In the genomic region with DNA sequence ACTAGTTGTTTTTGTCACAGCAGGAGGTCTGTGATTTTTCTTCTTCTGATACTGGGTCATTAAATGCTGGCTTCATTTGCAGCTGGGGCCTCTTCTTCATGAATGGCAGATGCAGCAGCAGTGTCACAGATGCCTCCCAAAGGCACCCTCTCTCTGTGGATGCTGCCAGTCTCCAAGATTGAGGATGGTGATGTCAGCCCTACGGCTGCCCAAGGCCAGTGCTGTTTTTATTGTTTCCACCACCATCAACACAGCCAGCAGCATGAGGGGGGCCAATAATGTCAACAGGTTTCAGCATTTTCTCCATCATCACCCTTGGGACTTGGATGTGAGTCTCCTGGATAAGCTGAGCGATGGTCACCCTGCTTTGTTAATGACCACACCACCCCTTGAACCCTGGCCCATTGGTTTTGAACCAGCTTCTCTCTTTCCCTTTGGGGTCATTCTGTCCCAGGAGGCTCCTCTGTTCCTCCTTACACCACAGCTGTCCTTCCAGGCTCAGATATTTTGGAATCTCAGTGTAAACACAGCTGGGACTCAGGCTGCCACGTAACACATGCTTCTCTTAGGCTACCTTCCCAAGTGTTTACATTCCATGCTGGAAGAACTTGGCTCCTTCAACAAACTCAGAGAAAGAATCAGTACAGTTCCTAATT, we compare ENCODE assay signal across 21 cellular contexts.
DNase-seq lines count a peak whose midpoint lies in the region; ATAC-seq and TF ChIP-seq lines count a peak whose summit lies in the region.
"Had no signal": no experiment of that assay in that cellular context is flagged by ENCODE, and none has a peak within 500 bp of the region (broad histone marks: within the 10 kb centered on the region; RNA-seq: fewer than 3 reads in every experiment).

No MANE protein-coding gene starts in this region.

- no peaks in the 10 kb centered on the region for H3K36me3 ChIP-seq in heart left ventricle
- no peaks in the 10 kb centered on the region for H3K36me3 ChIP-seq in fibroblast of lung (ENCODE audit: control insufficient read depth, insufficient read depth, low read length)
- H3K36me3 ChIP-seq in vagina: no peaks in the 10 kb centered on the region
- H3K36me3 ChIP-seq: spleen had no signal

- H4K20me1 ChIP-seq in fibroblast of lung (ENCODE audit: control insufficient read depth, extremely low read depth, insufficient read depth, low read length): no peaks in the 10 kb centered on the region

- H3K4me1 ChIP-seq in heart left ventricle (peaks cover 0 to 21% (median 4%) of the 10 kb centered on the region in 12 donors), fibroblast of lung (ENCODE audit: control insufficient read depth, extremely low read depth, insufficient read depth, low read length) (peaks cover 17% of the 10 kb centered on the region), vagina (peaks cover 12% of the 10 kb centered on the region)
- H3K4me1 ChIP-seq: parathyroid adenoma had no signal

- H3K27me3 ChIP-seq in heart left ventricle: no peaks in the 10 kb centered on the region
- no peaks in the 10 kb centered on the region for H3K27me3 ChIP-seq in fibroblast of lung (ENCODE audit: control insufficient read depth, insufficient read depth, low read length)
- H3K27me3 ChIP-seq in vagina: no peaks in the 10 kb centered on the region
- H3K27me3 ChIP-seq: spleen had no signal

- H3K4me2 ChIP-seq in fibroblast of lung (ENCODE audit: extremely low read depth, insufficient read depth, low read length): peak overlapping the region; percentile 75
- H3K4me2 ChIP-seq: KMS-11 had no signal

- DNase-seq in heart left ventricle (peak in 2 of 5 donors; percentile 28 to 36), cardiac septum (ENCODE audit: low spot score) (no peak), fibroblast of lung (ENCODE audit: low read depth in 2 of 2) (peak; percentile 48 to 84), midbrain (lab: John Stamatoyannopoulos, UW) (peak; percentile 47), vagina (ENCODE audit: extremely low spot score in 2 of 2) (no peak), NCI-H187 treated with DMSO at 0.1 percent for 48 hours (lab: John Stamatoyannopoulos, UW) (no peak)
- DNase-seq: activated B cell treated with CpG ODN at 0.5 μM for 24 hours; activated effector memory CD4-positive, alpha-beta T cell treated with Interleukin-2 at 50 U/mL for 16 hours; aorta; CD4-positive, CD25-positive, alpha-beta regulatory T cell; DMS79 treated with DMSO at 0.1 percent for 48 hours; erythroblast; NCI-H345; NK-92 treated with Interleukin-12 subunit alpha and Interleukin-12 subunit beta, amount 100 ng/mL, for 24 hours; spleen; stimulated activated naive B cell treated with anti-CD40 and anti-IgM and Interleukin-4, amounts not matched to agents 10 μg/mL and 1 μg/mL and 100 μg/mL, for 72 hours had no signal

- no peaks in the 10 kb centered on the region for H3K9me3 ChIP-seq in heart left ventricle
- H3K9me3 ChIP-seq in fibroblast of lung (ENCODE audit: control insufficient read depth, insufficient read depth, low read depth, low read length): no peaks in the 10 kb centered on the region
- H3K9me3 ChIP-seq in vagina: no peaks in the 10 kb centered on the region
- H3K9me3 ChIP-seq: spleen had no signal

- no peaks in the 10 kb centered on the region for H3K79me2 ChIP-seq in fibroblast of lung (ENCODE audit: control insufficient read depth, insufficient read depth, low read length)
- H3K79me2 ChIP-seq: parathyroid adenoma had no signal

- intact Hi-C loops in heart left ventricle (cut with DNase I) (loop anchor here in 7 of 10 donors (5.0 to 10.0 kb wide), 5 partner anchors 250 to 483 kb away; no protein-coding TSS in a partner anchor), cardiac septum (cut with DNase I) (loop anchor here (5.0 kb wide), 1 partner anchor 483 kb away; no protein-coding TSS in a partner anchor), vagina (cut with DNase I) (no loop called here)

- H3K27ac ChIP-seq in heart left ventricle (peak overlapping the region in 4 of 12 donors; percentile 28 to 59 (median 38)), fibroblast of lung (ENCODE audit: insufficient read depth, low read length) (no peak overlapping the region), vagina (peak overlapping the region; percentile 74)
- H3K27ac ChIP-seq: HL-60, KMS-11, parathyroid adenoma had no signal

- ATAC-seq in heart left ventricle (peak in 3 of 4 donors; percentile 48 to 60 (median 58)), HG03521 (IDR thresholded peaks at IDR 0.05; ENCODE audit: unreplicated experiment) (no peak), GM18870 (IDR thresholded peaks at IDR 0.05; ENCODE audit: unreplicated experiment) (no peak)
- ATAC-seq: stimulated activated naive B cell treated with anti-CD40 and anti-IgM and Interleukin-4, amounts not matched to agents 10 μg/mL and 1 μg/mL and 100 μg/mL, for 72 hours had no signal

- H2AFZ ChIP-seq in fibroblast of lung (ENCODE audit: low read length): no peak overlapping the region
- H2AFZ ChIP-seq: parathyroid adenoma had no signal

- no peak overlapping the region for H3K4me3 ChIP-seq in heart left ventricle
- H3K4me3 ChIP-seq in fibroblast of lung (replicated peaks in 1 of 4; ENCODE audit: control extremely low read depth in 1 of 4, insufficient read depth in 1 of 4, low read depth in 3 of 4, low read length in 4 of 4): no peak overlapping the region
- H3K4me3 ChIP-seq in vagina: no peak overlapping the region
- H3K4me3 ChIP-seq: spleen had no signal

- 69 to 77% (median 73%) methylated on average over 3 of the region's 3 CpGs for WGBS in heart left ventricle, 4 donors

- H3K9ac ChIP-seq in fibroblast of lung (ENCODE audit: insufficient read depth, low read length): no peak overlapping the region
- H3K9ac ChIP-seq: KMS-11, parathyroid adenoma had no signal

- TF ChIP-seq CTCF in heart left ventricle (IDR thresholded peaks at IDR 0.05) (no peak), fibroblast of lung (conservative IDR thresholded peaks at IDR 0.05 in 1 of 2, IDR thresholded peaks at IDR 0.05 in 1 of 2; ENCODE audit: low read depth in 1 of 2, low read length in 2 of 2) (no peak), vagina (IDR thresholded peaks at IDR 0.05) (no peak)

- TF ChIP-seq POLR2A in heart left ventricle (IDR thresholded peaks at IDR 0.05) (no peak), vagina (IDR thresholded peaks at IDR 0.05) (no peak)

Comparison
In these comparisons a context has a peak if more than half of its experiments do, and no peak if none do; other contexts are left out.
1. ATAC-seq: peak in heart left ventricle (3 of 4); none in HG03521 (single experiment) and GM18870 (single experiment).
2. DNase-seq: peak in fibroblast of lung (2 of 2) and midbrain (single experiment); none in cardiac septum (single experiment), vagina (0 of 2) and NCI-H187 treated with DMSO at 0.1 percent for 48 hours (single experiment).